ENCODE assay signal across 9 cellular contexts in the genomic region with DNA sequence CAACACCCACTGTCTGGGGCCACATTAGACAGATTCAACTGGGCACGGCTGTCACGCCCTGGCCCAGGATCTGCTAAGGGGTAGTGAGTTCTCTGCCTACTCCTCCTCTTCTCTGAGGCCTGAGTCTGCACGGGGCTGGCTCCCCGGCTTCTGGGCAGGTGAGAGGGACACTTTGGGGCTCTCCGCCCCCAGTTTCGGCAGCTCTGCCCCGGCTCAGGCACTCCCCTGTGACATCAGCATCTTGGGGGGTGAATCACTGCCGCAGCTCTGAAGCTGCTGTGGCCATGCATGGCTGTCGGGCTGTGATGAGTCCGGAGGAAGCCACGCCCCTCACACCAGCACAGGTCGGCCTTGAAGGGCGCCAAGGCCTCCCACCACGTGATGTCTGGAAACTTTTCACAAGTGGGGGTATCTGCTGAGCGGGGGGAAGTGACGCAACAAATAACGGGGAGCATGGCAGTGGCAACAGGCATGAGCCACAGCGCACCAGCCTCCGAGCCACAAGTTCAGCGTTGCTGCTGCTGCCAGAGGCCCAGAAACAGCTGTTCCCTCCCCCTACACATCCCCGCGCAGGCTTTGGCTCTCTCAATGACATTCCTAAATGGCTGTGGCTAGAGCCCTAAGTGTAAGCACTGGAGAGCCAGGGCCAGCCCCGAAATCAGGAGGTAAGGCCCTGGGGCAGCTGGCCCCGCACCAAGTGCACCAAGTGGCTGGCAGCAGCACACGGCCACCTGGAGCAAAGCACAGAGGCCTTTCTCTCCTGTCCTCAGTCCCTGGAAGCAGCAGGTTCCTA. TPM values are rescaled to one million over a fixed set of nuclear protein-coding genes. Genes with fewer than 3 reads are reported as not detected.
DNase-seq lines count a peak whose midpoint lies in the region; ATAC-seq, FAIRE-seq and TF ChIP-seq lines count a peak whose summit lies in the region.
"Had no signal": no experiment of that assay in that cellular context is flagged by ENCODE, and none has a peak within 500 bp of the region (broad histone marks: within the 10 kb centered on the region; RNA-seq: fewer than 3 reads in every experiment).

No MANE protein-coding gene starts in this region.

- no peaks in the 10 kb centered on the region for H3K9me3 ChIP-seq in cardiac muscle cell (ENCODE audit: low read depth)

- peak overlapping the region; percentile 57 for H3K9ac ChIP-seq in rectal smooth muscle tissue (ENCODE audit: low read length)

- H3K27me3 Mint-ChIP-seq in activated naive CD8-positive, alpha-beta T cell treated with anti-CD3 and anti-CD28 coated beads, Interleukin-2, amount 50 U/mL, for 24 hours, result no peaks in the 10 kb centered on the region

- FAIRE-seq in urothelium cell line (lab: Jason Lieb, UNC), result peak; percentile 96
- FAIRE-seq: endometrium had no signal

- peak overlapping the region; percentile 78 for H3K4me3 Mint-ChIP-seq in activated naive CD8-positive, alpha-beta T cell treated with anti-CD3 and anti-CD28 coated beads, Interleukin-2, amount 50 U/mL, for 24 hours

- ATAC-seq in HG02610 (IDR thresholded peaks at IDR 0.05; ENCODE audit: unreplicated experiment), result peak; percentile 62
- ATAC-seq in activated naive CD8-positive, alpha-beta T cell treated with anti-CD3 and anti-CD28 coated beads, Interleukin-2, amount 50 U/mL, for 24 hours, result peak; percentile 78

- H3K27me3 ChIP-seq in GM06990 (replicated peaks; ENCODE audit: control insufficient read depth, insufficient read depth, low read length) (no peaks in the 10 kb centered on the region), cardiac muscle cell (no peaks in the 10 kb centered on the region), rectal smooth muscle tissue (ENCODE audit: control insufficient read depth, insufficient read depth, low read length) (no peaks in the 10 kb centered on the region)

- H3K4me3 ChIP-seq in GM06990 (replicated peaks; ENCODE audit: low read depth, low read length), result peak overlapping the region; percentile 24
- H3K4me3 ChIP-seq in cardiac muscle cell, result no peak overlapping the region
- peak overlapping the region; percentile 58 for H3K4me3 ChIP-seq in rectal smooth muscle tissue (ENCODE audit: low read length)

- peak; percentile 65 for DNase-seq in GM06990 (ENCODE audit: extremely low read depth, insufficient read length)
- peak; percentile 86 for DNase-seq in T follicular helper cell (ENCODE audit: low read depth)
- DNase-seq in activated naive CD8-positive, alpha-beta T cell treated with anti-CD3 and anti-CD28 coated beads, Interleukin-2, amount 50 U/mL, for 24 hours, result peak; percentile 91
- DNase-seq in cardiac muscle cell (ENCODE audit: low read depth in 1 of 2, low spot score in 1 of 2), result peak; percentile 56 to 98
- peak; percentile 94 for DNase-seq in urothelium cell line (ENCODE audit: low spot score)
- DNase-seq in COR-L47 (lab: John Stamatoyannopoulos, UW), result no peak

- H3K4me1 ChIP-seq in cardiac muscle cell (ENCODE audit: low read depth) (peaks cover 56% of the 10 kb centered on the region), rectal smooth muscle tissue (ENCODE audit: control insufficient read depth, insufficient read depth, low read length) (peaks cover 35% of the 10 kb centered on the region)

- H3K36me3 Mint-ChIP-seq in activated naive CD8-positive, alpha-beta T cell treated with anti-CD3 and anti-CD28 coated beads, Interleukin-2, amount 50 U/mL, for 24 hours (ENCODE audit: low read depth), result peaks cover 41% of the 10 kb centered on the region

- H3K27ac Mint-ChIP-seq in activated naive CD8-positive, alpha-beta T cell treated with anti-CD3 and anti-CD28 coated beads, Interleukin-2, amount 50 U/mL, for 24 hours, result peak overlapping the region; percentile 100

- peaks cover 81% of the 10 kb centered on the region for H3K4me1 Mint-ChIP-seq in activated naive CD8-positive, alpha-beta T cell treated with anti-CD3 and anti-CD28 coated beads, Interleukin-2, amount 50 U/mL, for 24 hours

- no peak for TF ChIP-seq CTCF in GM06990 (IDR thresholded peaks at IDR 0.05; ENCODE audit: insufficient read depth, low read length, poor library complexity, severe bottlenecking)
- no peak for TF ChIP-seq CTCF in cardiac muscle cell (IDR thresholded peaks at IDR 0.05; ENCODE audit: low read depth, low read length)

- H3K27ac ChIP-seq in cardiac muscle cell (peak overlapping the region; percentile 70), rectal smooth muscle tissue (ENCODE audit: low read depth, low read length) (peak overlapping the region; percentile 95)

- H3K36me3 ChIP-seq in GM06990 (ENCODE audit: control insufficient read depth, insufficient read depth, low read length), result peaks cover 28% of the 10 kb centered on the region
- H3K36me3 ChIP-seq in cardiac muscle cell, result peaks cover under 1% of the 10 kb centered on the region
- H3K36me3 ChIP-seq in rectal smooth muscle tissue (ENCODE audit: control insufficient read depth, insufficient read depth, low read length), result peaks cover 27% of the 10 kb centered on the region

- no peaks in the 10 kb centered on the region for H3K9me3 Mint-ChIP-seq in activated naive CD8-positive, alpha-beta T cell treated with anti-CD3 and anti-CD28 coated beads, Interleukin-2, amount 50 U/mL, for 24 hours

RNA-seq across cellular contexts. Expression of gene ZBTB17, which starts 26.3 kb away (rescaled TPM):
- total RNA-seq in cardiac muscle cell, result 48.8 and 64.0 TPM in 2 replicates
- 47.1 and 61.6 TPM in 2 replicates for polyA plus RNA-seq in cardiac muscle cell

RNA-seq across cellular contexts. Expression of gene SRARP, which starts 54.4 kb away (rescaled TPM):
- 0.12 TPM in 1 of 2 replicates, not detected in the other for total RNA-seq in cardiac muscle cell
- not detected in 2 replicates for polyA plus RNA-seq in cardiac muscle cell
